In genomic region chr9:70134360-70134759, GRCh38 we compare ENCODE assay signal across 20 cellular contexts.
DNase-seq lines count a peak whose midpoint lies in the region; ATAC-seq and TF ChIP-seq lines count a peak whose summit lies in the region.
"Had no signal": no experiment of that assay in that cellular context is flagged by ENCODE, and none has a peak within 500 bp of the region (broad histone marks: within the 10 kb centered on the region; RNA-seq: fewer than 3 reads in every experiment).

No MANE protein-coding gene starts in this region.

- CTCF ChIA-PET in Caco-2 (lab: Charles Lee): no interaction called here

- H3K36me3 Mint-ChIP-seq in stimulated activated effector memory CD8-positive, alpha-beta T cell treated with anti-CD3 and anti-CD28 coated beads, Interleukin-12 subunit alpha, Interleukin-12 subunit beta, amount 100 ng/mL, for 72 hours: no peaks in the 10 kb centered on the region
- H3K36me3 Mint-ChIP-seq in Caco-2 (ENCODE audit: insufficient read depth, unreplicated experiment): no peaks in the 10 kb centered on the region
- H3K36me3 Mint-ChIP-seq: CD8-positive, alpha-beta memory T cell had no signal

- H3K4me1 ChIP-seq in adipocyte (ENCODE audit: control insufficient read depth, insufficient read depth, low read length): peaks cover 28% of the 10 kb centered on the region
- peaks cover 3 to 48% (median 32%) of the 10 kb centered on the region in 4 donors for H3K4me1 ChIP-seq in esophagus muscularis mucosa
- peaks cover 52% of the 10 kb centered on the region for H3K4me1 ChIP-seq in osteoblast (ENCODE audit: insufficient read depth, low read length)
- peaks cover 0 to 7% of the 10 kb centered on the region in 2 donors for H3K4me1 ChIP-seq in aorta (ENCODE audit: control insufficient read depth in 1 of 2, insufficient read depth in 2 of 2, low read length in 2 of 2)
- H3K4me1 ChIP-seq in Caco-2: no peaks in the 10 kb centered on the region

- intact Hi-C loops in esophagus muscularis mucosa (cut with DNase I): no loop called here
- intact Hi-C loops in aorta (cut with DNase I): no loop called here
- intact Hi-C loops in Caco-2 (cut with micrococcal nuclease; ENCODE audit: unreplicated experiment): no loop called here

- TF ChIP-seq EP300 in esophagus muscularis mucosa (IDR thresholded peaks at IDR 0.05): no peak

- H2AFZ ChIP-seq in osteoblast (ENCODE audit: low read length): no peak overlapping the region
- H2AFZ ChIP-seq: PC-9 had no signal

- peak; percentile 4 for DNase-seq in adipocyte (ENCODE audit: low read depth)
- peak; percentile 60 for DNase-seq in esophagus muscularis mucosa (ENCODE audit: extremely low spot score)
- no peak for DNase-seq in osteoblast (ENCODE audit: insufficient read length, low spot score, missing footprints)
- DNase-seq in stimulated activated effector memory CD8-positive, alpha-beta T cell treated with anti-CD3 and anti-CD28 coated beads, Interleukin-12 subunit alpha, Interleukin-12 subunit beta, amount 100 ng/mL, for 72 hours (ENCODE audit: low spot score in 2 of 2): no peak
- no peak for DNase-seq in aorta
- DNase-seq in cortex of kidney (lab: John Stamatoyannopoulos, UW): no peak
- no peak for DNase-seq in Caco-2
- no peak for DNase-seq in A172 (ENCODE audit: low spot score)
- DNase-seq: ACHN; C1 segment of cervical spinal cord; CD8-positive, alpha-beta memory T cell; GOT3; MM.1S; NCI-H1092; NCI-H1436 treated with DMSO at 0.1 percent for 48 hours; NCI-H2029; NCI-H526; PC-9; SIG-M5 had no signal

- no peaks in the 10 kb centered on the region for H3K9me3 Mint-ChIP-seq in stimulated activated effector memory CD8-positive, alpha-beta T cell treated with anti-CD3 and anti-CD28 coated beads, Interleukin-12 subunit alpha, Interleukin-12 subunit beta, amount 100 ng/mL, for 72 hours
- H3K9me3 Mint-ChIP-seq in Caco-2 (ENCODE audit: unreplicated experiment): no peaks in the 10 kb centered on the region
- H3K9me3 Mint-ChIP-seq: CD8-positive, alpha-beta memory T cell had no signal

- TF ChIP-seq CTCF in esophagus muscularis mucosa (IDR thresholded peaks at IDR 0.05): no peak
- no peak for TF ChIP-seq CTCF in osteoblast (IDR thresholded peaks at IDR 0.05; ENCODE audit: extremely low read depth, low read depth, low read length)
- no peak for TF ChIP-seq CTCF in Caco-2 (IDR thresholded peaks at IDR 0.05; ENCODE audit: insufficient read depth in 1 of 2, low read depth in 1 of 2, low read length in 1 of 2, severe bottlenecking in 1 of 2, unreplicated experiment in 1 of 2)

- WGBS in esophagus muscularis mucosa: 100% methylated on average over 1 of the region's 1 CpG
- 95 to 99% methylated on average over 1 of the region's 1 CpG for WGBS in aorta, 2 donors

- BruUV-seq in Caco-2 (replicated peaks; lab: Mats Ljungman, UMichigan): no TSS peak

- no peak overlapping the region for H3K9ac ChIP-seq in adipocyte (ENCODE audit: low read length)

- H3K27ac ChIP-seq in esophagus muscularis mucosa (replicated peaks in 1 of 4): peak overlapping the region; percentile 27 to 64 (median 39)
- H3K27ac ChIP-seq in osteoblast (ENCODE audit: low read depth, low read length): peak overlapping the region; percentile 69
- H3K27ac ChIP-seq in aorta (ENCODE audit: low read depth in 1 of 2, low read length in 2 of 2): peak overlapping the region in 1 of 2 donors; percentile 56
- H3K27ac ChIP-seq: PC-9, RWPE1 had no signal

- H3K36me3 ChIP-seq in adipocyte (ENCODE audit: control insufficient read depth, insufficient read depth, low read length, severe bottlenecking) (no peaks in the 10 kb centered on the region), esophagus muscularis mucosa (peaks cover 0 to 87% (median 38%) of the 10 kb centered on the region in 4 donors), osteoblast (ENCODE audit: insufficient read depth, low read length) (no peaks in the 10 kb centered on the region), aorta (ENCODE audit: control insufficient read depth in 1 of 2, insufficient read depth in 2 of 2, low read length in 1 of 2) (no peaks in the 10 kb centered on the region), Caco-2 (ENCODE audit: control insufficient read depth, insufficient read depth, low read length) (no peaks in the 10 kb centered on the region)

- POLR2A ChIA-PET in Caco-2 (lab: Charles Lee): no interaction called here

- peak; percentile 37 for ATAC-seq in stimulated activated effector memory CD8-positive, alpha-beta T cell treated with anti-CD3 and anti-CD28 coated beads, Interleukin-12 subunit alpha, Interleukin-12 subunit beta, amount 100 ng/mL, for 72 hours
- ATAC-seq in aorta (ENCODE audit: low FRiP score): no peak

- no peaks in the 10 kb centered on the region for H3K4me1 Mint-ChIP-seq in stimulated activated effector memory CD8-positive, alpha-beta T cell treated with anti-CD3 and anti-CD28 coated beads, Interleukin-12 subunit alpha, Interleukin-12 subunit beta, amount 100 ng/mL, for 72 hours
- no peaks in the 10 kb centered on the region for H3K4me1 Mint-ChIP-seq in Caco-2 (ENCODE audit: low read depth, unreplicated experiment)
- H3K4me1 Mint-ChIP-seq: CD8-positive, alpha-beta memory T cell had no signal

- no peak overlapping the region for H3K4me3 Mint-ChIP-seq in stimulated activated effector memory CD8-positive, alpha-beta T cell treated with anti-CD3 and anti-CD28 coated beads, Interleukin-12 subunit alpha, Interleukin-12 subunit beta, amount 100 ng/mL, for 72 hours
- no peak overlapping the region for H3K4me3 Mint-ChIP-seq in Caco-2 (ENCODE audit: unreplicated experiment)
- H3K4me3 Mint-ChIP-seq: CD8-positive, alpha-beta memory T cell had no signal

- H3K27me3 ChIP-seq in adipocyte (replicated peaks; ENCODE audit: control insufficient read depth, insufficient read depth, low read length) (no peaks in the 10 kb centered on the region), esophagus muscularis mucosa (no peaks in the 10 kb centered on the region), osteoblast (ENCODE audit: insufficient read depth, low read length) (no peaks in the 10 kb centered on the region), aorta (ENCODE audit: control insufficient read depth in 1 of 2, insufficient read depth in 2 of 2, low read length in 1 of 2) (no peaks in the 10 kb centered on the region), Caco-2 (replicated peaks; ENCODE audit: control insufficient read depth, insufficient read depth, low read length) (no peaks in the 10 kb centered on the region)

- H3K27ac Mint-ChIP-seq in stimulated activated effector memory CD8-positive, alpha-beta T cell treated with anti-CD3 and anti-CD28 coated beads, Interleukin-12 subunit alpha, Interleukin-12 subunit beta, amount 100 ng/mL, for 72 hours: no peak overlapping the region
- no peak overlapping the region for H3K27ac Mint-ChIP-seq in Caco-2 (ENCODE audit: unreplicated experiment)
- H3K27ac Mint-ChIP-seq: CD8-positive, alpha-beta memory T cell had no signal

- H3K27me3 Mint-ChIP-seq in Caco-2 (ENCODE audit: insufficient read depth, unreplicated experiment): no peaks in the 10 kb centered on the region

- no peaks in the 10 kb centered on the region for H3K79me2 ChIP-seq in osteoblast (ENCODE audit: insufficient read depth, low read length)

- H4K20me1 ChIP-seq in osteoblast (ENCODE audit: insufficient read depth, low read length): no peaks in the 10 kb centered on the region

- H3K4me3 ChIP-seq in adipocyte (ENCODE audit: low read length): no peak overlapping the region
- no peak overlapping the region for H3K4me3 ChIP-seq in esophagus muscularis mucosa
- no peak overlapping the region for H3K4me3 ChIP-seq in osteoblast (ENCODE audit: insufficient read depth, low read length)
- H3K4me3 ChIP-seq in aorta (ENCODE audit: low read length in 2 of 2): no peak overlapping the region
- H3K4me3 ChIP-seq in Caco-2 (ENCODE audit: low read depth, low read length): no peak overlapping the region
- H3K4me3 ChIP-seq: PC-9 had no signal

- TF ChIP-seq POLR2A in esophagus muscularis mucosa (IDR thresholded peaks at IDR 0.05; ENCODE audit: low read depth): no peak

- H3K4me2 ChIP-seq in osteoblast (ENCODE audit: insufficient read depth, low read length): no peak overlapping the region
- H3K4me2 ChIP-seq: PC-9 had no signal

- H3K9me3 ChIP-seq in adipocyte (ENCODE audit: control insufficient read depth, low read length): no peaks in the 10 kb centered on the region
- no peaks in the 10 kb centered on the region for H3K9me3 ChIP-seq in esophagus muscularis mucosa
- no peaks in the 10 kb centered on the region for H3K9me3 ChIP-seq in osteoblast (ENCODE audit: low read depth, low read length)
- no peaks in the 10 kb centered on the region for H3K9me3 ChIP-seq in aorta (ENCODE audit: control insufficient read depth, low read length)
- no peaks in the 10 kb centered on the region for H3K9me3 ChIP-seq in Caco-2

Comparison
In these comparisons a context has a peak if more than half of its experiments do, and no peak if none do; other contexts are left out.
1. DNase-seq: peak in adipocyte (single experiment) and esophagus muscularis mucosa (single experiment); none in osteoblast (single experiment), stimulated activated effector memory CD8-positive, alpha-beta T cell treated with anti-CD3 and anti-CD28 coated beads, Interleukin-12 subunit alpha, Interleukin-12 subunit beta, amount 100 ng/mL, for 72 hours (0 of 2), aorta (0 of 2), cortex of kidney (single experiment), Caco-2 (0 of 2) and A172 (single experiment).